1 cellular context compared by ENCODE assay signal in the genomic region with DNA sequence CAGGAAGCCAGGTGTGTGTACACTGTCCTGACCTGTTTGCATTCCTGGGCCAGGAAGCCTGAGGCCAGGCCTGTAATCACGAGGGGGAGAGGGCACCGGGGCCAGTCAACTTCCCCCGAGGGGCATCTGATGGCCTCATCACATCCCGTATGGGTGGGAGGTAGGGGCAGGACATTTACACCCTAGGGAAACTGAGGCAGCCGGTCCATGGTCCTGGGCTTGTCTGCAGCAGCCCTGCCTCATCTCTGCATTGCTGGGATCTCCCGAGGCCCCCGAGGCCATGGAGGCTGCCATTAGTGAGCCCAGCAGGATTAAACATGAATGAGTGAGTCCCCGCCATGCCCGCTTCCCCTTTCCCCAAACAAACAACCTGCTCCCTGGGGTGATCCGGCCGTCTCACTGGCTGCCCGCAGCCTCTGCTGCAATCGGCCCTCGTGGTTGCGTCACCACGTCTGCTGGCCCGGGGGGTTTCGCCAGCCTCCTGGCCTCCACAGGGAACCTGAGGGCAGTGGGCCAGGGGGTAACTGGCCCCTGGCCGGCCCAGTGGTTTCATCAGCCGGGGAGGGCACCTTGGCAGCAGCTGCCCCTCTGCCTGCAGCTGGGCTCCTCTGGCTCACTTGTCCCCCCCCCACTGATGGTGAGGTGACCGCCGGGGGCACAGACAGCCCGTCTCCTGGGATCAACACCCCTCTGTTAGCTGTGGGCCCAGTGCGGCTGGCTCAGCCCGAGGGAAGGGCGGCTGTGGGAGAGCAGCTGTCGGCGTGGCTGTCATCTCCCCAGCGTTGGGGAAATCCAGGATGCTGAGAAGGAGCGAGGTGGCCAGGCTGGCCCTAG.
TF ChIP-seq lines count a peak whose summit lies in the region.

No MANE protein-coding gene starts in this region.

TF ChIP-seq in HepG2, 621 proteins besides CTCF, POLR2A, EP300 and RAD21 (continued from another document and continues in another):
- TF ChIP-seq HMGXB4 (CRISPR knock-in tag; IDR thresholded peaks at IDR 0.05; ENCODE audit: borderline replicate concordance in 1 of 2, low read depth in 1 of 2) (peak in 1 of 2 experiments; percentile 89; a peak in 2 of 4 replicates), ZFP1 (CRISPR knock-in tag; IDR thresholded peaks at IDR 0.05) (peak; percentile 22; the same call in 1 of the 2 replicates), CCAR2 (optimal IDR thresholded peaks at IDR 0.05; ENCODE audit: low read depth, low read length) (no peak), ZNF747 (CRISPR knock-in tag; IDR thresholded peaks at IDR 0.05; ENCODE audit: borderline replicate concordance) (peak; percentile 98), ZNF800 (CRISPR knock-in tag; IDR thresholded peaks at IDR 0.05) (no peak), ZZZ3 (CRISPR knock-in tag; IDR thresholded peaks at IDR 0.05; ENCODE audit: borderline replicate concordance) (no peak; the same call in none of the 2 replicates), MIXL1 (CRISPR knock-in tag; IDR thresholded peaks at IDR 0.05) (peak; percentile 78), FOSL2 (CRISPR knock-in tag; IDR thresholded peaks at IDR 0.05) (peak; percentile 78), MYC (CRISPR knock-in tag; IDR thresholded peaks at IDR 0.05; ENCODE audit: borderline replicate concordance) (peak; percentile 98), ZNF256 (CRISPR knock-in tag; conservative IDR thresholded peaks at IDR 0.05) (no peak), ZNF382 (CRISPR knock-in tag; IDR thresholded peaks at IDR 0.05; ENCODE audit: borderline replicate concordance) (no peak), ZNF296 (CRISPR knock-in tag; conservative IDR thresholded peaks at IDR 0.05) (0 out of 2 replicates have a peak, but pooled peaks have one; percentile 16), WIZ (CRISPR knock-in tag; IDR thresholded peaks at IDR 0.05) (no peak; the same call in 1 of the 2 replicates), ZNF770 (CRISPR knock-in tag; IDR thresholded peaks at IDR 0.05) (peak; percentile 100), PPARG (CRISPR knock-in tag; conservative IDR thresholded peaks at IDR 0.05) (peak; percentile 91), ZNF549 (CRISPR knock-in tag; IDR thresholded peaks at IDR 0.05) (no peak), ZNF142 (CRISPR knock-in tag; IDR thresholded peaks at IDR 0.05) (no peak), ZNF709 (CRISPR knock-in tag; IDR thresholded peaks at IDR 0.05) (no peak; the same call in 1 of the 2 replicates), ARNT2 (CRISPR knock-in tag; IDR thresholded peaks at IDR 0.05; ENCODE audit: low read depth) (peak; percentile 81; the same call in 1 of the 2 replicates), GTF2F1 (IDR thresholded peaks at IDR 0.05; ENCODE audit: low read length) (no peak), FOXK2 (IDR thresholded peaks at IDR 0.05) (no peak), ZNF230 (CRISPR knock-in tag; IDR thresholded peaks at IDR 0.05) (no peak; the same call in 1 of the 2 replicates), ZNF678 (CRISPR knock-in tag; IDR thresholded peaks at IDR 0.05) (peak; percentile 82; the same call in 1 of the 2 replicates), ZNF501 (CRISPR knock-in tag; IDR thresholded peaks at IDR 0.05) (peak; percentile 90), ZNF710 (CRISPR knock-in tag; IDR thresholded peaks at IDR 0.05; ENCODE audit: borderline replicate concordance) (peak; percentile 20; the same call in 1 of the 2 replicates), ZNF263 (CRISPR knock-in tag; IDR thresholded peaks at IDR 0.05) (peak; percentile 43), ZBTB25 (CRISPR knock-in tag; IDR thresholded peaks at IDR 0.05) (peak; percentile 76), ZNF225 (CRISPR knock-in tag; IDR thresholded peaks at IDR 0.05) (0 out of 2 replicates have a peak, but pooled peaks have one; percentile 61), GLI4 (CRISPR knock-in tag; IDR thresholded peaks at IDR 0.05; ENCODE audit: borderline replicate concordance) (peak; percentile 38; the same call in 1 of the 2 replicates), SYNCRIP (IDR thresholded peaks at IDR 0.05; ENCODE audit: insufficient read depth, low read depth, low read length) (no peak), CC2D1A (CRISPR knock-in tag; IDR thresholded peaks at IDR 0.05) (no peak), ZBTB46 (CRISPR knock-in tag; IDR thresholded peaks at IDR 0.05; ENCODE audit: borderline replicate concordance) (peak; percentile 99)
- TF ChIP-seq, protein P1, sequence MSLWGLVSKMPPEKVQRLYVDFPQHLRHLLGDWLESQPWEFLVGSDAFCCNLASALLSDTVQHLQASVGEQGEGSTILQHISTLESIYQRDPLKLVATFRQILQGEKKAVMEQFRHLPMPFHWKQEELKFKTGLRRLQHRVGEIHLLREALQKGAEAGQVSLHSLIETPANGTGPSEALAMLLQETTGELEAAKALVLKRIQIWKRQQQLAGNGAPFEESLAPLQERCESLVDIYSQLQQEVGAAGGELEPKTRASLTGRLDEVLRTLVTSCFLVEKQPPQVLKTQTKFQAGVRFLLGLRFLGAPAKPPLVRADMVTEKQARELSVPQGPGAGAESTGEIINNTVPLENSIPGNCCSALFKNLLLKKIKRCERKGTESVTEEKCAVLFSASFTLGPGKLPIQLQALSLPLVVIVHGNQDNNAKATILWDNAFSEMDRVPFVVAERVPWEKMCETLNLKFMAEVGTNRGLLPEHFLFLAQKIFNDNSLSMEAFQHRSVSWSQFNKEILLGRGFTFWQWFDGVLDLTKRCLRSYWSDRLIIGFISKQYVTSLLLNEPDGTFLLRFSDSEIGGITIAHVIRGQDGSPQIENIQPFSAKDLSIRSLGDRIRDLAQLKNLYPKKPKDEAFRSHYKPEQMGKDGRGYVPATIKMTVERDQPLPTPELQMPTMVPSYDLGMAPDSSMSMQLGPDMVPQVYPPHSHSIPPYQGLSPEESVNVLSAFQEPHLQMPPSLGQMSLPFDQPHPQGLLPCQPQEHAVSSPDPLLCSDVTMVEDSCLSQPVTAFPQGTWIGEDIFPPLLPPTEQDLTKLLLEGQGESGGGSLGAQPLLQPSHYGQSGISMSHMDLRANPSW (CRISPR knock-in tag; IDR thresholded peaks at IDR 0.05; ENCODE audit: borderline replicate concordance) = peak; percentile 80; the same call in 1 of the 2 replicates
